ENCODE assay signal across 21 cellular contexts in genomic region chr11:78380615-78381029, GRCh38. TPM values are rescaled to one million over a fixed set of nuclear protein-coding genes. Genes with fewer than 3 reads are reported as not detected.
DNase-seq lines count a peak whose midpoint lies in the region; ATAC-seq, FAIRE-seq and TF ChIP-seq lines count a peak whose summit lies in the region.
"Had no signal": no experiment of that assay in that cellular context is flagged by ENCODE, and none has a peak within 500 bp of the region (broad histone marks: within the 10 kb centered on the region; RNA-seq: fewer than 3 reads in every experiment).

No MANE protein-coding gene starts in this region.

- no peak overlapping the region for H3K27ac Mint-ChIP-seq in astrocyte (ENCODE audit: unreplicated experiment)
- H3K27ac Mint-ChIP-seq: activated naive CD4-positive, alpha-beta T cell treated with anti-CD3 and anti-CD28 coated beads, Interleukin-2, amount 10 ng/mL, durations not matched to agents 7 days and 5 days had no signal

- FAIRE-seq in HepG2 (lab: Jason Lieb, UNC) (no peak), astrocyte (lab: Jason Lieb, UNC) (no peak)
- FAIRE-seq: GM18507 had no signal

- H3K27me3 Mint-ChIP-seq in astrocyte (ENCODE audit: low read depth, unreplicated experiment) = no peaks in the 10 kb centered on the region

- TF ChIP-seq POLR2A in HepG2 (IDR thresholded peaks at IDR 0.05; ENCODE audit: insufficient read depth in 1 of 2, low read depth in 2 of 2, low read length in 2 of 2) = no peak
- no peak for TF ChIP-seq POLR2A in right lobe of liver (IDR thresholded peaks at IDR 0.05)
- TF ChIP-seq POLR2A in lower leg skin (IDR thresholded peaks at IDR 0.05) = no peak

- 69% methylated on average over 5 of the region's 5 CpGs for WGBS in HepG2 (ENCODE audit: low lambda C conversion rate)
- WGBS in right lobe of liver (ENCODE audit: insufficient coverage, low coverage, low lambda C conversion rate, missing lambda C conversion rate) = 46% methylated on average over 4 of the region's 5 CpGs
- 4% methylated on average over 5 of the region's 5 CpGs for WGBS in hepatocyte (ENCODE audit: low lambda C conversion rate, missing lambda C conversion rate)
- WGBS in lower leg skin, 2 donors = 46 to 55% methylated on average over 5 of the region's 5 CpGs

- H3K27ac ChIP-seq in HepG2 (ENCODE audit: extremely low read length, insufficient read depth, low read length) (no peak overlapping the region), right lobe of liver (no peak overlapping the region), astrocyte (ENCODE audit: low read depth, low read length) (no peak overlapping the region), hepatocyte (peak overlapping the region; percentile 49)
- H3K27ac ChIP-seq: cardiac muscle cell, prostate gland had no signal

- H3K4me2 ChIP-seq in HepG2 (ENCODE audit: low read depth, low read length) = no peak overlapping the region
- H3K4me2 ChIP-seq in astrocyte (ENCODE audit: low read length) = peak overlapping the region; percentile 32
- peak overlapping the region; percentile 63 for H3K4me2 ChIP-seq in hepatocyte

- H3K27me3 ChIP-seq in HepG2 (ENCODE audit: control insufficient read depth in 1 of 2, insufficient read depth in 2 of 2, low read length in 2 of 2) = no peaks in the 10 kb centered on the region
- no peaks in the 10 kb centered on the region for H3K27me3 ChIP-seq in right lobe of liver
- H3K27me3 ChIP-seq in astrocyte (ENCODE audit: insufficient read depth, low read length) = no peaks in the 10 kb centered on the region
- H3K27me3 ChIP-seq in hepatocyte = no peaks in the 10 kb centered on the region
- H3K27me3 ChIP-seq: cardiac muscle cell had no signal

- H4K20me1 ChIP-seq in HepG2 (ENCODE audit: insufficient read depth, low read length) = no peaks in the 10 kb centered on the region
- no peaks in the 10 kb centered on the region for H4K20me1 ChIP-seq in astrocyte (ENCODE audit: insufficient read depth, low read length)
- no peaks in the 10 kb centered on the region for H4K20me1 ChIP-seq in hepatocyte (ENCODE audit: insufficient read depth, poor library complexity, severe bottlenecking)

- H3K4me1 ChIP-seq in HepG2 (ENCODE audit: insufficient read depth, low read length) (peaks cover 14% of the 10 kb centered on the region), right lobe of liver (no peaks in the 10 kb centered on the region), astrocyte (ENCODE audit: insufficient read depth, low read length) (no peaks in the 10 kb centered on the region), hepatocyte (ENCODE audit: insufficient read depth) (peaks cover 26% of the 10 kb centered on the region)
- H3K4me1 ChIP-seq: prostate gland had no signal

- no peak for DNase-seq in HepG2 (ENCODE audit: low spot score)
- DNase-seq in right lobe of liver = no peak
- DNase-seq in astrocyte (ENCODE audit: low read depth) = peak; percentile 59
- no peak for DNase-seq in hepatocyte (ENCODE audit: low spot score)
- no peak for DNase-seq in NK-92 treated with Interleukin-12 subunit alpha and Interleukin-12 subunit beta, amount 100 ng/mL, for 24 hours (lab: John Stamatoyannopoulos, UW)
- no peak for DNase-seq in sciatic nerve (ENCODE audit: low spot score)
- no peak for DNase-seq in lower leg skin (ENCODE audit: low spot score in 2 of 2)
- DNase-seq in G401 (ENCODE audit: low spot score) = no peak
- DNase-seq: 8988T; activated CD4-positive, CD25-positive, alpha-beta regulatory T cell treated with anti-CD3 and anti-CD28 coated beads, Interleukin-2, amount 50 U/mL, for 72 hours; activated CD8-positive, alpha-beta memory T cell treated with anti-CD3 and anti-CD28 coated beads, Interleukin-2, amount 50 U/mL, for 4 hours; activated naive CD4-positive, alpha-beta T cell treated with anti-CD3 and anti-CD28 coated beads, Interleukin-2, amount 10 ng/mL, durations not matched to agents 7 days and 5 days; COR-L47; hippocampal formation; left cardiac atrium; NCI-H187; NCI-H69; stimulated activated CD4-positive, alpha-beta T cell treated with anti-CD3 and anti-CD28 coated beads, Interleukin-15, amount 100 ng/mL, for 24 hours had no signal

- CTCF ChIA-PET in HepG2 (lab: Yijun Ruan, JAX; ENCODE audit: low intra/inter-chr PET ratio, low total read pairs) = no interaction called here

- H3K36me3 ChIP-seq in HepG2 (replicated peaks in 1 of 2; ENCODE audit: control insufficient read depth in 1 of 2, insufficient read depth in 2 of 2, low read length in 2 of 2) (no peaks in the 10 kb centered on the region), right lobe of liver (no peaks in the 10 kb centered on the region), astrocyte (ENCODE audit: insufficient read depth, low read length) (no peaks in the 10 kb centered on the region), hepatocyte (replicated peaks; ENCODE audit: insufficient read depth, low read depth) (no peaks in the 10 kb centered on the region)
- H3K36me3 ChIP-seq: cardiac muscle cell, prostate gland had no signal

- POLR2A ChIA-PET in HepG2 (lab: Yijun Ruan, JAX) = interaction anchor here (1.4 kb wide), 1 partner anchor 36 kb away, joined by 3 read pairs; no protein-coding TSS in a partner anchor

- H3K9me2 ChIP-seq in hepatocyte (replicated peaks; ENCODE audit: insufficient read depth) = no peaks in the 10 kb centered on the region

- ATAC-seq in HepG2 (peak; percentile 50; the same call in 2 of the 3 replicates), right lobe of liver (no peak), sciatic nerve (no peak)
- ATAC-seq: left cardiac atrium had no signal

- TF ChIP-seq RAD21 in HepG2 (CRISPR knock-in tag; IDR thresholded peaks at IDR 0.05) = no peak

- H3K9ac ChIP-seq in HepG2 (ENCODE audit: insufficient read depth, low read depth, low read length) = no peak overlapping the region
- H3K9ac ChIP-seq in astrocyte (ENCODE audit: low read length) = no peak overlapping the region

- BruUV-seq in HepG2 (replicated peaks; lab: Mats Ljungman, UMichigan) = no TSS peak

- H3K9me3 ChIP-seq in HepG2 (ENCODE audit: low read length) (no peaks in the 10 kb centered on the region), right lobe of liver (no peaks in the 10 kb centered on the region), astrocyte (ENCODE audit: insufficient read depth, low read depth, low read length) (peaks cover 9% of the 10 kb centered on the region), hepatocyte (ENCODE audit: low read depth) (no peaks in the 10 kb centered on the region)
- H3K9me3 ChIP-seq: prostate gland had no signal

- peaks cover 13% of the 10 kb centered on the region for H3K36me3 Mint-ChIP-seq in astrocyte (ENCODE audit: low read depth, unreplicated experiment)

- in situ Hi-C loops in HepG2 (cut with HindIII; ENCODE audit: extremely low pct_ligation_motif_present, low pct_unique_long_range_greater_than_20kb) = no loop called here
- in situ Hi-C loops in G401 (cut with HindIII; ENCODE audit: low sequenced_read_pairs) = no loop called here

- intact Hi-C loops in HepG2 (cut with micrococcal nuclease; ENCODE audit: unreplicated experiment) = no loop called here
- intact Hi-C loops in right lobe of liver (cut with DNase I) = no loop called here
- intact Hi-C loops in sciatic nerve (cut with DNase I) = no loop called here
- intact Hi-C loops in lower leg skin (cut with DNase I; ENCODE audit: low total_unique reads) = no loop called here

- no peak for TF ChIP-seq CTCF in HepG2 (CRISPR knock-in tag; IDR thresholded peaks at IDR 0.05)
- no peak for TF ChIP-seq CTCF in right lobe of liver (IDR thresholded peaks at IDR 0.05)
- TF ChIP-seq CTCF in astrocyte (IDR thresholded peaks at IDR 0.05; ENCODE audit: insufficient read depth, low read depth, low read length) = no peak
- no peak for TF ChIP-seq CTCF in hepatocyte (IDR thresholded peaks at IDR 0.05; ENCODE audit: poor library complexity)
- TF ChIP-seq CTCF in lower leg skin (IDR thresholded peaks at IDR 0.05) = no peak

- H3K79me2 ChIP-seq in HepG2 (ENCODE audit: insufficient read depth, low read length) (no peaks in the 10 kb centered on the region), astrocyte (ENCODE audit: insufficient read depth, low read length) (no peaks in the 10 kb centered on the region), hepatocyte (peaks cover 63% of the 10 kb centered on the region)

- no peak overlapping the region for H3K4me3 ChIP-seq in HepG2 (replicated peaks in 1 of 3; ENCODE audit: insufficient read depth in 1 of 3, low read depth in 2 of 3, low read length in 3 of 3)
- no peak overlapping the region for H3K4me3 ChIP-seq in right lobe of liver
- no peak overlapping the region for H3K4me3 ChIP-seq in astrocyte (ENCODE audit: insufficient read depth, low read depth, low read length)
- no peak overlapping the region for H3K4me3 ChIP-seq in hepatocyte
- no peak overlapping the region for H3K4me3 ChIP-seq in lower leg skin (ENCODE audit: low read depth, poor library complexity, severe bottlenecking)
- H3K4me3 ChIP-seq: cardiac muscle cell, prostate gland had no signal

- H2AFZ ChIP-seq in HepG2 (ENCODE audit: low read length) (no peak overlapping the region), astrocyte (ENCODE audit: low read depth, low read length) (no peak overlapping the region), hepatocyte (no peak overlapping the region)

- no peak overlapping the region for H3K4me3 Mint-ChIP-seq in astrocyte (ENCODE audit: unreplicated experiment)
- H3K4me3 Mint-ChIP-seq: activated naive CD4-positive, alpha-beta T cell treated with anti-CD3 and anti-CD28 coated beads, Interleukin-2, amount 10 ng/mL, durations not matched to agents 7 days and 5 days had no signal

- peaks cover 17% of the 10 kb centered on the region for H3K4me1 Mint-ChIP-seq in astrocyte (ENCODE audit: low read depth, unreplicated experiment)

- TF ChIP-seq EP300 in HepG2 (IDR thresholded peaks at IDR 0.05; ENCODE audit: low read depth in 2 of 2, low read length in 2 of 2) (no peak), HepG2 (CRISPR knock-in tag; IDR thresholded peaks at IDR 0.05; ENCODE audit: borderline replicate concordance) (no peak)

- peaks cover 18% of the 10 kb centered on the region for H3K9me3 Mint-ChIP-seq in astrocyte (ENCODE audit: unreplicated experiment)

RNA-seq across cellular contexts. Expression of gene GAB2, which starts 37.0 kb away (rescaled TPM):
- total RNA-seq in HepG2 (2016; rRNA removed; fragmentation: Illumina TruSeq; extraction: Trizol) (3.2 and 4.1 TPM in 2 replicates), right lobe of liver (10 to 100 TPM in 1 of 6 experiments, 1 to 10 TPM in 5; 3.8 to 10.2 (median 4.5) TPM), astrocyte (10.5 and 18.2 TPM in 2 replicates), hepatocyte (10.2 TPM in 2 replicates), sciatic nerve (63.3 TPM), lower leg skin (10 to 100 TPM; 22.5 to 32.8 (median 30.1) TPM)
- total RNA-seq in HepG2 (2016; cell fraction: cytosol; rRNA removed; fragmentation: Illumina TruSeq; extraction: Trizol; ENCODE audit: low read depth) = 0.35 and 0.40 TPM in 2 replicates
- 2.7 and 3.2 TPM in 2 replicates for total RNA-seq in HepG2 (2016; cell fraction: insoluble cytoplasmic fraction; rRNA removed; fragmentation: Illumina TruSeq; extraction: Trizol)
- 1.6 and 1.7 TPM in 2 replicates for total RNA-seq in HepG2 (2016; cell fraction: membrane; rRNA removed; fragmentation: Illumina TruSeq; extraction: Trizol)
- total RNA-seq in HepG2 (2016; cell fraction: nucleus; rRNA removed; fragmentation: Illumina TruSeq; extraction: Trizol) = 3.4 and 4.6 TPM in 2 replicates
- polyA plus RNA-seq in HepG2 (2011; rRNA removed) (7.9 and 8.6 TPM in 2 replicates), hepatocyte (4.9 and 7.8 TPM in 2 replicates)
- 4.7 and 5.6 TPM in 2 replicates for polyA plus RNA-seq in HepG2 (2011; cell fraction: cytosol; rRNA removed)
- 11.5 and 11.7 TPM in 2 replicates for polyA plus RNA-seq in HepG2 (2011; cell fraction: nucleus; rRNA removed)
- polyA plus RNA-seq in HepG2 (2012) = 9.4 and 12.0 TPM in 2 replicates
- 0.11 and 0.16 TPM in 2 replicates for polyA plus RNA-seq in HepG2 (2016; cell fraction: cytosol; fragmentation: Illumina TruSeq; extraction: Trizol; ENCODE audit: low read depth)
- polyA plus RNA-seq in HepG2 (2016; cell fraction: insoluble cytoplasmic fraction; fragmentation: Illumina TruSeq; extraction: Trizol; ENCODE audit: low read depth) = 2.2 TPM in 2 replicates
- 0.73 and 0.90 TPM in 2 replicates for polyA plus RNA-seq in HepG2 (2016; cell fraction: membrane; fragmentation: Illumina TruSeq; extraction: Trizol; ENCODE audit: low read depth)
- 3.2 and 4.9 TPM in 2 replicates for polyA plus RNA-seq in HepG2 (2016; cell fraction: nucleus; fragmentation: Illumina TruSeq; extraction: Trizol; ENCODE audit: insufficient read depth, low read depth)
- 10.0 and 14.5 TPM in 2 replicates for polyA minus RNA-seq in HepG2 (2011; rRNA and poly(A)+ RNA removed; ENCODE audit: low replicate concordance)
- polyA minus RNA-seq in HepG2 (2011; cell fraction: cytosol; rRNA and poly(A)+ RNA removed) = 5.8 and 6.6 TPM in 2 replicates
- 11.7 and 15.5 TPM in 2 replicates for polyA minus RNA-seq in HepG2 (2011; cell fraction: nucleus; rRNA and poly(A)+ RNA removed)
- 11.7 and 13.9 TPM in 2 replicates for total RNA-seq in G401 (2014; rRNA removed; shearing (Covaris generic))
